Comparison of ENCODE assay signal across 8 cellular contexts in genomic region chr15:74460903-74461846, GRCh38. TPM values are rescaled to one million over a fixed set of nuclear protein-coding genes. Genes with fewer than 3 reads are reported as not detected.
DNase-seq lines count a peak whose midpoint lies in the region; ATAC-seq, FAIRE-seq and TF ChIP-seq lines count a peak whose summit lies in the region.

Gene UBL7, minus strand, starts transcription at chr15:74461160. Its CDS starts 2,293 bp downstream, at chr15:74458867.

- no peaks in the 10 kb centered on the region for H3K27me3 ChIP-seq in heart right ventricle
- H3K27me3 ChIP-seq in upper lobe of right lung, result no peaks in the 10 kb centered on the region

- peak within 1 kb of the TSS; percentile 48 to 95 (median 72) for H3K4me3 ChIP-seq in heart right ventricle
- H3K4me3 ChIP-seq in upper lobe of right lung, result peak within 1 kb of the TSS; percentile 84

- peak; percentile 83 for DNase-seq in GM12892 (ENCODE audit: insufficient read length)
- peak; percentile 84 for DNase-seq in NCI-H146 treated with DMSO at 0.1 percent for 48 hours (lab: John Stamatoyannopoulos, UW; ENCODE audit: unreplicated experiment)
- peak; percentile 95 for DNase-seq in amniotic epithelial cell (ENCODE audit: low read depth)
- DNase-seq in heart right ventricle, result peak; percentile 95 to 98
- peak; percentile 99 for DNase-seq in posterior vena cava (ENCODE audit: low spot score)
- DNase-seq in upper lobe of right lung, result peak; percentile 98

- peak; percentile 90 for FAIRE-seq in GM12892 (lab: Jason Lieb, UNC)

- TF ChIP-seq POLR2A in GM12892 (IDR thresholded peaks at IDR 0.05; ENCODE audit: low read depth, low read length), result peak; percentile 90

- H3K27ac ChIP-seq in heart right ventricle, result peak within 1 kb of the TSS; percentile 54 to 92 (median 86)
- H3K27ac ChIP-seq in upper lobe of right lung, result peak within 1 kb of the TSS; percentile 89

- H3K9me3 ChIP-seq in heart right ventricle, result peaks cover 0 to 6% (median 0%) of the 10 kb centered on the region in 11 donors
- no peaks in the 10 kb centered on the region for H3K9me3 ChIP-seq in upper lobe of right lung

- intact Hi-C loops in T-helper 1 cell treated with Interleukin-12 subunit alpha and Interleukin-12 subunit beta and Interleukin-4 antibody, amounts not matched to agents 30 ng/mL and 1 ng/mL, for 36 hours (cut with micrococcal nuclease), result loop anchor here (1.0 to 10.0 kb wide), 19 partner anchors 23 to 1180 kb away; partner anchors contain the start of genes C15orf39, CLK3, COX5A and EDC3
- intact Hi-C loops in heart right ventricle (cut with DNase I) (loop anchor here in 7 of 10 donors (2.0 to 10.0 kb wide), 8 partner anchors 74 to 156 kb away; partner anchors contain the start of genes ARID3B (in 4 of the 7) and CLK3 (in 3 of the 7)), posterior vena cava (cut with DNase I) (no loop called here), upper lobe of right lung (cut with DNase I) (no loop called here)

- H3K36me3 ChIP-seq in heart right ventricle (peaks cover 0 to 36% (median 18%) of the 10 kb centered on the region in 9 donors), upper lobe of right lung (peaks cover 16% of the 10 kb centered on the region)

- H3K4me1 ChIP-seq in heart right ventricle (peaks cover 0 to 25% (median 18%) of the 10 kb centered on the region in 9 donors), upper lobe of right lung (peaks cover 12% of the 10 kb centered on the region)

- TF ChIP-seq CTCF in heart right ventricle (IDR thresholded peaks at IDR 0.05) (peak in 5 of 9 donors; percentile 14 to 48 (median 45)), upper lobe of right lung (IDR thresholded peaks at IDR 0.05) (peak; percentile 24)

- 0 to 1% methylated on average over 53 of the region's 53 CpGs for WGBS in heart right ventricle, 2 donors

- ATAC-seq in HG02852 (IDR thresholded peaks at IDR 0.05; ENCODE audit: unreplicated experiment) (peak; percentile 79), heart right ventricle (peak; percentile 99 to 100 (median 99)), upper lobe of right lung (peak; percentile 99)

RNA-seq across cellular contexts. Expression of gene UBL7, which starts in this region (rescaled TPM):
- 62.5 TPM for polyA plus RNA-seq in GM12892 (2012; ENCODE audit: missing spikeins)
- total RNA-seq in T-helper 1 cell treated with Interleukin-12 subunit alpha and Interleukin-12 subunit beta and Interleukin-4 antibody, amounts not matched to agents 30 ng/mL and 1 ng/mL, for 36 hours, result 43.0 and 46.1 TPM in 2 replicates
- total RNA-seq in heart right ventricle, result 10 to 100 TPM; 49.1 to 56.6 (median 52.7) TPM
- polyA plus RNA-seq in heart right ventricle, result 10 to 100 TPM; 47.0 to 51.7 TPM
- total RNA-seq in posterior vena cava, result 10 to 100 TPM; 24.8 to 25.9 TPM
- total RNA-seq in upper lobe of right lung, result 40.8 TPM

Comparison
In these comparisons a context has a peak if more than half of its experiments do, and no peak if none do; other contexts are left out.
1. Peak in every context shown above with its lines: DNase-seq, ATAC-seq, H3K4me3 ChIP-seq and H3K27ac ChIP-seq.
2. intact Hi-C loops: an anchor here in T-helper 1 cell treated with Interleukin-12 subunit alpha and Interleukin-12 subunit beta and Interleukin-4 antibody, amounts not matched to agents 30 ng/mL and 1 ng/mL, for 36 hours (1.0 to 10.0 kb wide) and heart right ventricle (2.0 to 10.0 kb wide); none called in posterior vena cava and upper lobe of right lung.